9 cellular contexts compared by ENCODE assay signal in the genomic region with DNA sequence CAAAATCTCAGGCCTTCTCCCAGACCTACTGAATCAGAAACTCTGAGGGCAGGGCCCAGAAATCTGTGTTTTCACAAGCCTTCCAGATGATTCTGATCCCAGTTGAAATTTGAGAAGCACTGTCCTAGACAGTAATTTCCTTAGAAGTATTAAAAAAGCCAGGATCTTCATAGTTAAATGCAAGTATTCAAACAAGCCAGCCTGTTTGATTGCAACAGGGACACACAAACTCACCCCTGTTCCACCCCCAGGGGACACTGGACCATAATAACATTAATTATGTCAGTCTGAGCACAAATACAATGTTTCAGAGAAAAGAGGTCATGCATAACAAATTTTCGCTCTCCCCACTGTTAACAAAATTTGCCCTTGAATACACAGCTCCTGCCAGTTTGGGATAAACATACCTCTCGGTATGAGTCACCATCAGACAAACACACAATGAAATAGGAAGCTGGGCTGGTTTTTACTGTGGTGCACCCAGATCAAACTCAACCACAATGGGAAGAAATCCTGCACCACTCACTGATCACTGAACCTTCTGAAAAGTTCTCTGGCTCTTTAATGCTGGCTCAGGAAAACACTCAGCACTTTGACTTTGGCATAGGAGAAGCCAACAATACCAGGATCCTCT. TPM values are rescaled to one million over a fixed set of nuclear protein-coding genes. Genes with fewer than 3 reads are reported as not detected.
A peak's percentile ranks its signal among the peaks of the same experiment; 100 is the strongest.
DNase-seq lines count a peak whose midpoint lies in the region; ATAC-seq, FAIRE-seq and TF ChIP-seq lines count a peak whose summit lies in the region.
"Had no signal": no experiment of that assay in that cellular context is flagged by ENCODE, and none has a peak within 500 bp of the region (broad histone marks: within the 10 kb centered on the region; RNA-seq: fewer than 3 reads in every experiment).

No MANE protein-coding gene starts in this region.

- H4K20me1 ChIP-seq in keratinocyte (ENCODE audit: control insufficient read depth, extremely low read depth, insufficient read depth, low read length): no peaks in the 10 kb centered on the region

- H3K27me3 Mint-ChIP-seq in nephron progenitor cell (ENCODE audit: low read depth, poor library complexity): peaks cover 7% of the 10 kb centered on the region
- H3K27me3 Mint-ChIP-seq in CD4-positive, alpha-beta memory T cell: peaks cover 0 to 4% of the 10 kb centered on the region in 2 donors

- WGBS in A549 (ENCODE audit: missing lambda C conversion rate): 3% methylated on average over 2 of the region's 2 CpGs

- peak; percentile 56 for FAIRE-seq in A549 (lab: Jason Lieb, UNC)
- FAIRE-seq in keratinocyte (lab: Jason Lieb, UNC): peak; percentile 77

- H3K4me3 ChIP-seq in A549 (no peak overlapping the region), ascending aorta (no peak overlapping the region), keratinocyte (ENCODE audit: control insufficient read depth in 2 of 3, extremely low read depth in 1 of 3, insufficient read depth in 2 of 3, low read depth in 1 of 3, low read length in 3 of 3) (peak overlapping the region in 1 of 3 experiments; percentile 16)
- H3K4me3 ChIP-seq in CD4-positive, alpha-beta memory T cell (ENCODE audit: low read length in 2 of 2): no peak overlapping the region

- H3K36me3 ChIP-seq in ascending aorta (no peaks in the 10 kb centered on the region), keratinocyte (ENCODE audit: control insufficient read depth in 2 of 2, extremely low read depth in 1 of 2, insufficient read depth in 2 of 2, low read length in 2 of 2) (no peaks in the 10 kb centered on the region)
- H3K36me3 ChIP-seq in CD4-positive, alpha-beta memory T cell (ENCODE audit: insufficient read depth, low read length): no peaks in the 10 kb centered on the region

- H3K9ac ChIP-seq in keratinocyte (ENCODE audit: control insufficient read depth, extremely low read depth, insufficient read depth, low read length): no peak overlapping the region
- H3K9ac ChIP-seq: parathyroid adenoma had no signal

- no peak overlapping the region for H3K4me3 Mint-ChIP-seq in nephron progenitor cell
- no peak overlapping the region for H3K4me3 Mint-ChIP-seq in CD4-positive, alpha-beta memory T cell

- peak in 1 of 2 experiments; percentile 32; a peak in 1 of 5 replicates for TF ChIP-seq EP300 in A549 (IDR thresholded peaks at IDR 0.05)

- no peaks in the 10 kb centered on the region for H3K79me2 ChIP-seq in keratinocyte (ENCODE audit: control insufficient read depth, insufficient read depth, low read length)
- H3K79me2 ChIP-seq: parathyroid adenoma had no signal

- no peak for TF ChIP-seq CTCF in A549 (IDR thresholded peaks at IDR 0.05)
- no peak for TF ChIP-seq CTCF in ascending aorta (IDR thresholded peaks at IDR 0.05)
- no peak for TF ChIP-seq CTCF in keratinocyte (optimal IDR thresholded peaks at IDR 0.05 in 1 of 3, IDR thresholded peaks at IDR 0.05 in 1 of 3, conservative IDR thresholded peaks at IDR 0.05 in 1 of 3; ENCODE audit: extremely low read depth in 1 of 3, insufficient read depth in 2 of 3, low read length in 3 of 3)
- no peak for TF ChIP-seq CTCF in nephron progenitor cell (IDR thresholded peaks at IDR 0.05)

- H3K4me2 ChIP-seq in A549: peak overlapping the region; percentile 57
- H3K4me2 ChIP-seq in keratinocyte (ENCODE audit: control insufficient read depth, extremely low read depth, insufficient read depth, low read depth, low read length): peak overlapping the region; percentile 57

- H3K27me3 ChIP-seq in ascending aorta: no peaks in the 10 kb centered on the region
- H3K27me3 ChIP-seq in keratinocyte (ENCODE audit: control insufficient read depth, extremely low read depth, insufficient read depth, low read length): no peaks in the 10 kb centered on the region
- H3K27me3 ChIP-seq in CD4-positive, alpha-beta memory T cell (ENCODE audit: insufficient read depth, low read length): no peaks in the 10 kb centered on the region

- H3K36me3 Mint-ChIP-seq in nephron progenitor cell (ENCODE audit: low read depth): no peaks in the 10 kb centered on the region
- no peaks in the 10 kb centered on the region for H3K36me3 Mint-ChIP-seq in CD4-positive, alpha-beta memory T cell

- H2AFZ ChIP-seq in keratinocyte (ENCODE audit: control insufficient read depth, low read length): no peak overlapping the region
- H2AFZ ChIP-seq: parathyroid adenoma had no signal

- TF ChIP-seq POLR2A in A549 (IDR thresholded peaks at IDR 0.05; ENCODE audit: low read length): no peak

- POLR2A ChIA-PET in A549 (lab: Yijun Ruan, JAX): no interaction called here
- POLR2A ChIA-PET in CD4-positive, alpha-beta memory T cell (lab: Charles Lee; ENCODE audit: partially characterized antibody): interaction anchor here (0.7 kb wide), 1 partner anchor 75 kb away, joined by 3 read pairs; no protein-coding TSS in a partner anchor

- H3K27ac ChIP-seq in A549: peak overlapping the region; percentile 60 to 86
- H3K27ac ChIP-seq in ascending aorta: peak overlapping the region; percentile 34 to 46
- H3K27ac ChIP-seq in keratinocyte (ENCODE audit: control insufficient read depth, insufficient read depth, low read length): peak overlapping the region; percentile 61
- no peak overlapping the region for H3K27ac ChIP-seq in CD4-positive, alpha-beta memory T cell (ENCODE audit: low read depth, low read length)
- H3K27ac ChIP-seq: parathyroid adenoma had no signal

- CTCF ChIA-PET in A549 (lab: Yijun Ruan, JAX): interaction anchor here (1.0 to 1.2 kb wide), 4 partner anchors 10 to 73 kb away, joined by 3 to 6 read pairs (median 3); no protein-coding TSS in a partner anchor
- CTCF ChIA-PET in CD4-positive, alpha-beta memory T cell (lab: Charles Lee; ENCODE audit: partially characterized antibody): no interaction called here

- H3K27ac Mint-ChIP-seq in nephron progenitor cell: no peak overlapping the region
- H3K27ac Mint-ChIP-seq in CD4-positive, alpha-beta memory T cell: peak overlapping the region in 1 of 7 donors; percentile 44

- dilution Hi-C loops in keratinocyte (cut with MboI; ENCODE audit: extremely low pct_ligation_motif_present, low sequenced_read_pairs): no loop called here

- ATAC-seq in A549 (peak; percentile 85 to 94), HG03432 (IDR thresholded peaks at IDR 0.05; ENCODE audit: unreplicated experiment) (peak; percentile 53)

- peaks cover 12% of the 10 kb centered on the region for H3K9me3 Mint-ChIP-seq in nephron progenitor cell
- peaks cover 0 to 22% (median 7%) of the 10 kb centered on the region in 8 donors for H3K9me3 Mint-ChIP-seq in CD4-positive, alpha-beta memory T cell

- H3K9me3 ChIP-seq in A549: peaks cover 4% of the 10 kb centered on the region; the same call in 1 of the 3 replicates
- no peaks in the 10 kb centered on the region for H3K9me3 ChIP-seq in ascending aorta
- no peaks in the 10 kb centered on the region for H3K9me3 ChIP-seq in keratinocyte (ENCODE audit: control insufficient read depth, low read depth, low read length)
- no peaks in the 10 kb centered on the region for H3K9me3 ChIP-seq in CD4-positive, alpha-beta memory T cell (ENCODE audit: control insufficient read depth in 1 of 2, low read length in 2 of 2)

- DNase-seq in A549 (ENCODE audit: low read depth in 1 of 2, low spot score in 1 of 2) (peak; percentile 65 to 66), ascending aorta (ENCODE audit: low spot score in 2 of 2) (no peak), keratinocyte (ENCODE audit: low read depth, low spot score) (peak; percentile 70), nephron progenitor cell (no peak), 8988T (no peak), RPMI8226 (no peak)
- no peak for DNase-seq in CD4-positive, alpha-beta memory T cell

- H3K9me1 ChIP-seq in keratinocyte (ENCODE audit: control insufficient read depth, extremely low read depth, insufficient read depth, low read length): no peaks in the 10 kb centered on the region

- H3K4me1 ChIP-seq in A549 (peaks cover 37% of the 10 kb centered on the region), ascending aorta (peaks cover 0 to 32% of the 10 kb centered on the region in 2 donors), keratinocyte (ENCODE audit: control insufficient read depth, extremely low read depth, insufficient read depth, low read length) (peaks cover 48% of the 10 kb centered on the region)
- H3K4me1 ChIP-seq in CD4-positive, alpha-beta memory T cell (ENCODE audit: insufficient read depth, low read length): no peaks in the 10 kb centered on the region
- H3K4me1 ChIP-seq: parathyroid adenoma had no signal

- intact Hi-C loops in ascending aorta (cut with DNase I): no loop called here
- intact Hi-C loops in CD4-positive, alpha-beta memory T cell (cut with micrococcal nuclease): no loop called here

- H3K4me1 Mint-ChIP-seq in nephron progenitor cell: peaks cover 21% of the 10 kb centered on the region
- H3K4me1 Mint-ChIP-seq in CD4-positive, alpha-beta memory T cell: no peaks in the 10 kb centered on the region

- TF ChIP-seq RAD21 in A549 (conservative IDR thresholded peaks at IDR 0.05 in 1 of 2, IDR thresholded peaks at IDR 0.05 in 1 of 2): peak; percentile 11 to 32; a peak in 1 of 5 replicates

TF ChIP-seq in A549, 52 proteins besides CTCF, POLR2A, EP300 and RAD21 (continues in another document):
- peak; percentile 79 for TF ChIP-seq FOSL2 (IDR thresholded peaks at IDR 0.05)
- TF ChIP-seq FOSL2 (CRISPR knock-in tag; IDR thresholded peaks at IDR 0.05): peak; percentile 86
- no peak for TF ChIP-seq TFCP2L1 (CRISPR knock-in tag; IDR thresholded peaks at IDR 0.05)
- TF ChIP-seq CHD4 (IDR thresholded peaks at IDR 0.05; ENCODE audit: borderline replicate concordance): no peak
- TF ChIP-seq KDM5A (IDR thresholded peaks at IDR 0.05): no peak
- TF ChIP-seq NR3C1 (IDR thresholded peaks at IDR 0.05): no peak

RNA-seq across cellular contexts. Expression of gene ABLIM1, which starts 34.3 kb away (rescaled TPM):
- polyA plus RNA-seq in A549 (2011; rRNA removed) (70.2 and 77.8 TPM in 2 replicates), A549 (2017; fragmentation: RNase III; extraction: RNeasy Plus Mini Kit Qiagen cat#74134 plus additional on column Dnase treatment) (21.4 to 23.2 TPM (median 22.0 TPM) in 3 replicates), keratinocyte (47.6 to 91.7 TPM (median 55.2 TPM) in 3 replicates)
- polyA plus RNA-seq in A549 (2012; cell fraction: cytosol; rRNA removed): 11.6 and 14.7 TPM in 2 replicates
- polyA plus RNA-seq in A549 (2012; cell fraction: nucleus; rRNA removed): 9.7 and 12.1 TPM in 2 replicates
- polyA minus RNA-seq in A549 (2011; rRNA and poly(A)+ RNA removed): 114 and 167 TPM in 2 replicates
- total RNA-seq in ascending aorta: 87.7 TPM
- 51.1 TPM for polyA plus RNA-seq in keratinocyte (2011; ENCODE audit: low read depth)
- polyA plus RNA-seq in keratinocyte (2011; cell fraction: cytosol; rRNA removed): 61.3 and 74.1 TPM in 2 replicates
- 69.3 and 88.6 TPM in 2 replicates for polyA plus RNA-seq in keratinocyte (2011; cell fraction: nucleus; rRNA removed)
- polyA plus RNA-seq in keratinocyte (2012; ENCODE audit: low replicate concordance): 25.7 and 67.7 TPM in 2 replicates
- 76.9 to 204 TPM (median 159 TPM) in 3 replicates for polyA minus RNA-seq in keratinocyte
- 61.8 TPM for polyA minus RNA-seq in keratinocyte (2011; cell fraction: cytosol; rRNA and poly(A)+ RNA removed)
- 73.0 and 119 TPM in 2 replicates for polyA minus RNA-seq in keratinocyte (2011; cell fraction: nucleus; rRNA and poly(A)+ RNA removed)
- 100 to 1,000 TPM; 197 to 202 TPM for total RNA-seq in CD4-positive, alpha-beta memory T cell
- polyA plus RNA-seq in CD4-positive, alpha-beta memory T cell: 100 to 1,000 TPM; 129 to 180 TPM

Comparison
In these comparisons a context has a peak if more than half of its experiments do, and no peak if none do; other contexts are left out.
1. DNase-seq: peak in A549 (2 of 2) and keratinocyte (single experiment); none in ascending aorta (0 of 2), nephron progenitor cell (single experiment), 8988T (single experiment), RPMI8226 (single experiment) and CD4-positive, alpha-beta memory T cell (0 of 5).